Comparison of ENCODE assay signal across 13 cellular contexts in genomic region chr22:26480611-26480932, GRCh38. TPM values are rescaled to one million over a fixed set of nuclear protein-coding genes. Genes with fewer than 3 reads are reported as not detected.
DNase-seq lines count a peak whose midpoint lies in the region; ATAC-seq lines count a peak whose summit lies in the region.
"Had no signal": no experiment of that assay in that cellular context is flagged by ENCODE, and none has a peak within 500 bp of the region (broad histone marks: within the 10 kb centered on the region; RNA-seq: fewer than 3 reads in every experiment).

No MANE protein-coding gene starts in this region.

- H2BK120ac ChIP-seq in mesendoderm (ENCODE audit: low read depth, low read length): no peak overlapping the region

- H2BK15ac ChIP-seq in mesendoderm (replicated peaks; ENCODE audit: low read depth): no peak overlapping the region

- H3K4me1 Mint-ChIP-seq in activated naive CD4-positive, alpha-beta T cell treated with anti-CD3 and anti-CD28 coated beads, Interleukin-2, amount 50 U/mL, for 24 hours: peaks cover 74% of the 10 kb centered on the region
- H3K4me1 Mint-ChIP-seq in activated CD4-positive, alpha-beta memory T cell treated with anti-CD3 and anti-CD28 coated beads for 36 hours (ENCODE audit: low read depth): peaks cover 70% of the 10 kb centered on the region

- no peak for DNase-seq in activated naive CD4-positive, alpha-beta T cell treated with anti-CD3 and anti-CD28 coated beads, Interleukin-2, amount 50 U/mL, for 16 hours
- no peak for DNase-seq in activated CD4-positive, alpha-beta memory T cell treated with anti-CD3 and anti-CD28 coated beads for 36 hours
- DNase-seq in mesendoderm (no peak), UCSD-AML1 (lab: John Stamatoyannopoulos, UW; ENCODE audit: unreplicated experiment) (no peak), MG63 (no peak), posterior cingulate gyrus (no peak)
- DNase-seq: NCI-H446 treated with DMSO at 0.1 percent for 48 hours, stomach had no signal

- peaks cover 18% of the 10 kb centered on the region for H3K36me3 Mint-ChIP-seq in activated naive CD4-positive, alpha-beta T cell treated with anti-CD3 and anti-CD28 coated beads, Interleukin-2, amount 50 U/mL, for 24 hours
- peaks cover 31% of the 10 kb centered on the region for H3K36me3 Mint-ChIP-seq in activated CD4-positive, alpha-beta memory T cell treated with anti-CD3 and anti-CD28 coated beads for 36 hours

- H3K27me3 ChIP-seq in mesendoderm (ENCODE audit: insufficient read depth, low read length, poor library complexity): no peaks in the 10 kb centered on the region
- no peaks in the 10 kb centered on the region for H3K27me3 ChIP-seq in MG63
- H3K27me3 ChIP-seq: SJSA1, stomach had no signal

- H2AK5ac ChIP-seq in mesendoderm (ENCODE audit: low read length): no peak overlapping the region

- H3K4me1 ChIP-seq in mesendoderm (ENCODE audit: control insufficient read depth, low read depth, low read length): peaks cover 4% of the 10 kb centered on the region

- H3K79me1 ChIP-seq in mesendoderm (ENCODE audit: low read length): peaks cover 17% of the 10 kb centered on the region

- no peaks in the 10 kb centered on the region for H3K36me3 ChIP-seq in mesendoderm (ENCODE audit: control insufficient read depth, insufficient read depth, low read length)
- peaks cover 30% of the 10 kb centered on the region for H3K36me3 ChIP-seq in MG63

- CTCF ChIA-PET in activated CD4-positive, alpha-beta memory T cell treated with anti-CD3 and anti-CD28 coated beads for 36 hours (lab: Charles Lee): interaction anchor here (1.7 to 4.3 kb wide), 4 partner anchors 19 to 117 kb away, joined by 5 to 15 read pairs (median 12); no protein-coding TSS in a partner anchor

- H3K27me3 Mint-ChIP-seq in activated naive CD4-positive, alpha-beta T cell treated with anti-CD3 and anti-CD28 coated beads, Interleukin-2, amount 50 U/mL, for 24 hours: no peaks in the 10 kb centered on the region
- no peaks in the 10 kb centered on the region for H3K27me3 Mint-ChIP-seq in activated CD4-positive, alpha-beta memory T cell treated with anti-CD3 and anti-CD28 coated beads for 36 hours
- H3K27me3 Mint-ChIP-seq: central memory CD8-positive, alpha-beta T cell had no signal

- peak overlapping the region; percentile 6 for H3K9ac ChIP-seq in mesendoderm (ENCODE audit: low read length)
- H3K9ac ChIP-seq: KMS-11 had no signal

- H3K18ac ChIP-seq in mesendoderm (ENCODE audit: low read length): no peak overlapping the region

- H3K4me3 Mint-ChIP-seq in activated naive CD4-positive, alpha-beta T cell treated with anti-CD3 and anti-CD28 coated beads, Interleukin-2, amount 50 U/mL, for 24 hours: peak overlapping the region; percentile 84
- H3K4me3 Mint-ChIP-seq in activated CD4-positive, alpha-beta memory T cell treated with anti-CD3 and anti-CD28 coated beads for 36 hours: peak overlapping the region; percentile 42

- no peak overlapping the region for H3K4me2 ChIP-seq in mesendoderm (ENCODE audit: low read length)
- H3K4me2 ChIP-seq: KMS-11 had no signal

- peak overlapping the region; percentile 47 for H3K56ac ChIP-seq in mesendoderm (ENCODE audit: low read length)

- POLR2A ChIA-PET in activated CD4-positive, alpha-beta memory T cell treated with anti-CD3 and anti-CD28 coated beads for 36 hours (lab: Charles Lee): no interaction called here

- H4K8ac ChIP-seq in mesendoderm (ENCODE audit: low read depth, low read length): no peak overlapping the region

- H3K4me3 ChIP-seq in mesendoderm (ENCODE audit: low read length) (no peak overlapping the region), MG63 (no peak overlapping the region)
- H3K4me3 ChIP-seq: SJSA1 had no signal

- H2BK5ac ChIP-seq in mesendoderm (ENCODE audit: low read length): no peak overlapping the region

- no peak overlapping the region for H3K4ac ChIP-seq in mesendoderm (ENCODE audit: low read depth, low read length)

- H3K27ac Mint-ChIP-seq in activated naive CD4-positive, alpha-beta T cell treated with anti-CD3 and anti-CD28 coated beads, Interleukin-2, amount 50 U/mL, for 24 hours: peak overlapping the region; percentile 36
- H3K27ac Mint-ChIP-seq in activated CD4-positive, alpha-beta memory T cell treated with anti-CD3 and anti-CD28 coated beads for 36 hours: peak overlapping the region; percentile 92

- no peak overlapping the region for H3K27ac ChIP-seq in mesendoderm (ENCODE audit: low read depth, low read length)
- H3K27ac ChIP-seq: KMS-11, SJSA1 had no signal

- H3K23ac ChIP-seq in mesendoderm (ENCODE audit: low read length): no peak overlapping the region

- no CpG with 5 or more reads among the region's 2 CpGs for WGBS in mesendoderm (ENCODE audit: extremely low coverage, insufficient coverage, low lambda C conversion rate)

- peaks cover 13% of the 10 kb centered on the region for H3K79me2 ChIP-seq in mesendoderm (ENCODE audit: control insufficient read depth, insufficient read depth, low read length)

- H4K5ac ChIP-seq in mesendoderm (ENCODE audit: low read length): no peak overlapping the region

- no peak for ATAC-seq in GM21360 (IDR thresholded peaks at IDR 0.05; ENCODE audit: unreplicated experiment)

- no peaks in the 10 kb centered on the region for H3K9me3 ChIP-seq in MG63
- H3K9me3 ChIP-seq: SJSA1, stomach had no signal

- H3K9me3 Mint-ChIP-seq in activated naive CD4-positive, alpha-beta T cell treated with anti-CD3 and anti-CD28 coated beads, Interleukin-2, amount 50 U/mL, for 24 hours: no peaks in the 10 kb centered on the region
- H3K9me3 Mint-ChIP-seq in activated CD4-positive, alpha-beta memory T cell treated with anti-CD3 and anti-CD28 coated beads for 36 hours: no peaks in the 10 kb centered on the region
- H3K9me3 Mint-ChIP-seq: central memory CD8-positive, alpha-beta T cell had no signal

- intact Hi-C loops in activated CD4-positive, alpha-beta memory T cell treated with anti-CD3 and anti-CD28 coated beads for 36 hours (cut with micrococcal nuclease): no loop called here
- intact Hi-C loops in posterior cingulate gyrus (cut with DNase I): no loop called here

RNA-seq across cellular contexts. Expression of gene HPS4, which starts 3.0 kb away (rescaled TPM):
- total RNA-seq in activated CD4-positive, alpha-beta memory T cell treated with anti-CD3 and anti-CD28 coated beads for 36 hours: 10 to 100 TPM; 41.7 to 44.3 TPM
- polyA plus RNA-seq in mesendoderm (2013, experiment 1 of 2): 20.0 TPM
- 19.1 TPM for polyA plus RNA-seq in mesendoderm (2013, experiment 2 of 2)
- total RNA-seq in MG63 (2014; rRNA removed; shearing (Covaris generic); ENCODE audit: low replicate concordance): 13.0 and 13.9 TPM in 2 replicates

RNA-seq across cellular contexts. Expression of gene SRRD, which starts 3.1 kb away (rescaled TPM):
- 10 to 100 TPM; 20.6 to 22.0 TPM for total RNA-seq in activated CD4-positive, alpha-beta memory T cell treated with anti-CD3 and anti-CD28 coated beads for 36 hours
- 17.7 TPM for polyA plus RNA-seq in mesendoderm (2013, experiment 1 of 2)
- 18.1 TPM for polyA plus RNA-seq in mesendoderm (2013, experiment 2 of 2)
- 18.6 and 30.6 TPM in 2 replicates for total RNA-seq in MG63 (2014; rRNA removed; shearing (Covaris generic); ENCODE audit: low replicate concordance)

RNA-seq across cellular contexts. Expression of gene TFIP11, which starts 31.7 kb away (rescaled TPM):
- total RNA-seq in activated CD4-positive, alpha-beta memory T cell treated with anti-CD3 and anti-CD28 coated beads for 36 hours: 10 to 100 TPM; 41.1 to 43.0 TPM
- 17.8 TPM for polyA plus RNA-seq in mesendoderm (2013, experiment 1 of 2)
- polyA plus RNA-seq in mesendoderm (2013, experiment 2 of 2): 17.8 TPM
- 37.6 and 51.1 TPM in 2 replicates for total RNA-seq in MG63 (2014; rRNA removed; shearing (Covaris generic); ENCODE audit: low replicate concordance)

RNA-seq across cellular contexts. Expression of gene ASPHD2, which starts 51.5 kb away (rescaled TPM):
- total RNA-seq in activated CD4-positive, alpha-beta memory T cell treated with anti-CD3 and anti-CD28 coated beads for 36 hours: 1 to 10 TPM; 9.2 to 10.0 TPM
- polyA plus RNA-seq in mesendoderm (2013, experiment 1 of 2): 6.7 TPM
- polyA plus RNA-seq in mesendoderm (2013, experiment 2 of 2): 6.5 TPM
- total RNA-seq in MG63 (2014; rRNA removed; shearing (Covaris generic); ENCODE audit: low replicate concordance): 1.8 and 3.4 TPM in 2 replicates
